Comparison of ENCODE assay signal across 18 cellular contexts in the genomic region with DNA sequence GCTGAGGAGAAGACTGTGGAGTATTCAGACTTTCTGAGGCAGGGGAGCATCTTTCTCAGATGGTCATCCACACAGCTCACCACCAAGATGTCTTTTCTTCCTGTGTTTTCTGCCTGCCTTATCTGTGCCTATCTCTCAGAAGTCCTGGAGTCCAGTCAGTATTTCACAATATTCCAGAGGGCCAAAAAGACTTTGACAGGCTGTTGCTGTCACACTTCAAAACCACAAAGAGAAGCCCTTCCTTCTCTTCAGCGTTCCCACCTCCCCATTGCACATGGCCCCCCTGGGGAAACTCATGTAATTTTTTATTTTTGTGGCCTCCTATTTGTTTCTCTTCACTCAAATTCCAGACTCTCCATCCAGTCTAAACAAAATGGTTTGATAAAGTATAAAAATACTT.
"Had no signal": no experiment of that assay in that cellular context is flagged by ENCODE, and none has a peak within 500 bp of the region (broad histone marks: within the 10 kb centered on the region; RNA-seq: fewer than 3 reads in every experiment).

No MANE protein-coding gene starts in this region.

- DNase-seq: effector CD4-positive, alpha-beta T cell; foreskin melanocyte; heart right ventricle; hypothalamus; kidney glomerular epithelial cell; lower lobe of right lung; naive B cell; psoas muscle; retina; stimulated activated CD4-positive, alpha-beta T cell treated with anti-CD3 and anti-CD28 coated beads, Interleukin-4, amount 100 ng/mL, for 1 hour; stimulated activated CD8-positive, alpha-beta memory T cell treated with anti-CD3 and anti-CD28 coated beads, Interleukin-4, amount 100 ng/mL, for 48 hours; stimulated activated naive CD8-positive, alpha-beta T cell treated with anti-CD3 and anti-CD28 coated beads, Interleukin-15, Interleukin-2, amounts not matched to agents 100 U/mL and 50 U/mL, for 24 hours; thyroid gland had no signal

- H3K4me1 ChIP-seq: heart right ventricle, lower lobe of right lung, psoas muscle, suprapubic skin, thyroid gland had no signal

- ATAC-seq: left lobe of liver; lower lobe of right lung; psoas muscle; stimulated activated effector memory CD8-positive, alpha-beta T cell treated with anti-CD3 and anti-CD28 coated beads, Interleukin-12 subunit alpha, Interleukin-12 subunit beta, amount 100 ng/mL, for 72 hours; stimulated activated naive CD8-positive, alpha-beta T cell treated with anti-CD3 and anti-CD28 coated beads, Interleukin-15, Interleukin-2, amounts not matched to agents 100 U/mL and 50 U/mL, for 24 hours had no signal

- H3K27ac ChIP-seq: lower lobe of right lung, neutrophil, psoas muscle, suprapubic skin, thyroid gland had no signal

- H3K4me3 ChIP-seq: coronary artery, heart right ventricle, lower lobe of right lung, psoas muscle, suprapubic skin, thyroid gland had no signal

- H3K9me3 ChIP-seq: heart right ventricle, lower lobe of right lung, neutrophil, psoas muscle, suprapubic skin, thyroid gland had no signal

- H3K36me3 ChIP-seq: heart right ventricle, lower lobe of right lung, neutrophil, suprapubic skin, thyroid gland had no signal

- H3K27me3 ChIP-seq: heart right ventricle, neutrophil, suprapubic skin, thyroid gland had no signal
